ENCODE assay signal across 1 cellular context in the genomic region with DNA sequence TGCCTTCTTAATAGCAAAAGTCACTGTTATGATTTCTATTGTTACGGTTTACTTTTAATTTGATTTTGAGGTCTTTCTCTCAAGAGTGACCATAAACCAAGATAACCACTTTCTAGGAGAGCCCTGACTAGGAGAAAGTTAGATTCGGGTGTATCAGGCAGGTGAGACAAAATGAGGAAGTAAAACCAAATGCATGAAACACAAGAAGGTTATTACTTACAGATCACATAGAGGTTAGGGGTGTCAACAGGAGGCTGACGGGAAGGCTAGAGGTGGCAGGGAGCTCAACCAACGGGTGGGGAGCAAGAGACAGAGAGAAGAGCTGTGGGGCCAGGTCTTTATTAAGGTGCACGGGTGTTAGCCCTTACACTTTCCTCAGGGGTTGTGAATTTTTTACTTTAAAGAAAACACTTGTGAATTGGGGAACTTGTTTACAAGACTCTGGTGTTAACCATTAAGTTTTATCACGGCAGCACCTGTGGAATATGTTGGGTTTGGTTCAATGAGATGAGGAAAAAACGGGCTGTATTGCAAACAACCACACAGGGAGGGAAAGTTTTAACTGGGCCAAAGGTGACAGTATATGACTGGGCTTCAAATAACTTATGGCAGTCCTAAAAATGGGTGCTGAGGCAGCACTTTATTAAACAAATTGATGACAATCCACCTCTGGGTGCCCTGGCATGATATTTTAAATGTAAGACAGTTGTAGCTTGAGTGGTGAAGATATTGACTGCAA.
TF ChIP-seq lines count a peak whose summit lies in the region.

No MANE protein-coding gene starts in this region.

TF ChIP-seq in GM12878, 131 proteins besides CTCF, POLR2A, EP300 and RAD21 (continued from another document):
- TF ChIP-seq, protein P1, sequence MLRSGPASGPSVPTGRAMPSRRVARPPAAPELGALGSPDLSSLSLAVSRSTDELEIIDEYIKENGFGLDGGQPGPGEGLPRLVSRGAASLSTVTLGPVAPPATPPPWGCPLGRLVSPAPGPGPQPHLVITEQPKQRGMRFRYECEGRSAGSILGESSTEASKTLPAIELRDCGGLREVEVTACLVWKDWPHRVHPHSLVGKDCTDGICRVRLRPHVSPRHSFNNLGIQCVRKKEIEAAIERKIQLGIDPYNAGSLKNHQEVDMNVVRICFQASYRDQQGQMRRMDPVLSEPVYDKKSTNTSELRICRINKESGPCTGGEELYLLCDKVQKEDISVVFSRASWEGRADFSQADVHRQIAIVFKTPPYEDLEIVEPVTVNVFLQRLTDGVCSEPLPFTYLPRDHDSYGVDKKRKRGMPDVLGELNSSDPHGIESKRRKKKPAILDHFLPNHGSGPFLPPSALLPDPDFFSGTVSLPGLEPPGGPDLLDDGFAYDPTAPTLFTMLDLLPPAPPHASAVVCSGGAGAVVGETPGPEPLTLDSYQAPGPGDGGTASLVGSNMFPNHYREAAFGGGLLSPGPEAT (IDR thresholded peaks at IDR 0.05; ENCODE audit: low read depth): peak; percentile 60; the same call in 1 of the 2 replicates
- TF ChIP-seq IKZF1 (conservative IDR thresholded peaks at IDR 0.05) (peak; percentile 54), NBN (IDR thresholded peaks at IDR 0.05) (0 out of 2 replicates have a peak, but pooled peaks have one; percentile 30), MTA2 (IDR thresholded peaks at IDR 0.05; ENCODE audit: low read depth) (peak; percentile 79), IKZF2 (IDR thresholded peaks at IDR 0.05) (peak; percentile 63 to 79; a peak in 3 of 4 replicates), HDAC6 (IDR thresholded peaks at IDR 0.05; ENCODE audit: unreplicated experiment) (no peak), ATF7 (IDR thresholded peaks at IDR 0.05; ENCODE audit: low read depth) (peak; percentile 39; the same call in 1 of the 2 replicates), FOXM1 (IDR thresholded peaks at IDR 0.05; ENCODE audit: low read depth, low read length) (no peak), SPI1 (IDR thresholded peaks at IDR 0.05; ENCODE audit: borderline replicate concordance, insufficient read depth, low read depth, low read length) (no peak), BHLHE40 (IDR thresholded peaks at IDR 0.05; ENCODE audit: borderline replicate concordance in 1 of 2, low read depth in 2 of 2, low read length in 1 of 2) (peak; percentile 17 to 51; a peak in 1 of 4 replicates), POU2F2 (IDR thresholded peaks at IDR 0.05; ENCODE audit: borderline replicate concordance, low read depth, low read length) (no peak)
- TF ChIP-seq, protein P2, sequence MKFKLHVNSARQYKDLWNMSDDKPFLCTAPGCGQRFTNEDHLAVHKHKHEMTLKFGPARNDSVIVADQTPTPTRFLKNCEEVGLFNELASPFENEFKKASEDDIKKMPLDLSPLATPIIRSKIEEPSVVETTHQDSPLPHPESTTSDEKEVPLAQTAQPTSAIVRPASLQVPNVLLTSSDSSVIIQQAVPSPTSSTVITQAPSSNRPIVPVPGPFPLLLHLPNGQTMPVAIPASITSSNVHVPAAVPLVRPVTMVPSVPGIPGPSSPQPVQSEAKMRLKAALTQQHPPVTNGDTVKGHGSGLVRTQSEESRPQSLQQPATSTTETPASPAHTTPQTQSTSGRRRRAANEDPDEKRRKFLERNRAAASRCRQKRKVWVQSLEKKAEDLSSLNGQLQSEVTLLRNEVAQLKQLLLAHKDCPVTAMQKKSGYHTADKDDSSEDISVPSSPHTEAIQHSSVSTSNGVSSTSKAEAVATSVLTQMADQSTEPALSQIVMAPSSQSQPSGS (IDR thresholded peaks at IDR 0.05; ENCODE audit: low read length): 0 out of 2 replicates have a peak, but pooled peaks have one; percentile 16
TF ChIP-seq in GM12878: peak in this region for 12.
